Comparison of ENCODE assay signal across 8 cellular contexts in the genomic region with DNA sequence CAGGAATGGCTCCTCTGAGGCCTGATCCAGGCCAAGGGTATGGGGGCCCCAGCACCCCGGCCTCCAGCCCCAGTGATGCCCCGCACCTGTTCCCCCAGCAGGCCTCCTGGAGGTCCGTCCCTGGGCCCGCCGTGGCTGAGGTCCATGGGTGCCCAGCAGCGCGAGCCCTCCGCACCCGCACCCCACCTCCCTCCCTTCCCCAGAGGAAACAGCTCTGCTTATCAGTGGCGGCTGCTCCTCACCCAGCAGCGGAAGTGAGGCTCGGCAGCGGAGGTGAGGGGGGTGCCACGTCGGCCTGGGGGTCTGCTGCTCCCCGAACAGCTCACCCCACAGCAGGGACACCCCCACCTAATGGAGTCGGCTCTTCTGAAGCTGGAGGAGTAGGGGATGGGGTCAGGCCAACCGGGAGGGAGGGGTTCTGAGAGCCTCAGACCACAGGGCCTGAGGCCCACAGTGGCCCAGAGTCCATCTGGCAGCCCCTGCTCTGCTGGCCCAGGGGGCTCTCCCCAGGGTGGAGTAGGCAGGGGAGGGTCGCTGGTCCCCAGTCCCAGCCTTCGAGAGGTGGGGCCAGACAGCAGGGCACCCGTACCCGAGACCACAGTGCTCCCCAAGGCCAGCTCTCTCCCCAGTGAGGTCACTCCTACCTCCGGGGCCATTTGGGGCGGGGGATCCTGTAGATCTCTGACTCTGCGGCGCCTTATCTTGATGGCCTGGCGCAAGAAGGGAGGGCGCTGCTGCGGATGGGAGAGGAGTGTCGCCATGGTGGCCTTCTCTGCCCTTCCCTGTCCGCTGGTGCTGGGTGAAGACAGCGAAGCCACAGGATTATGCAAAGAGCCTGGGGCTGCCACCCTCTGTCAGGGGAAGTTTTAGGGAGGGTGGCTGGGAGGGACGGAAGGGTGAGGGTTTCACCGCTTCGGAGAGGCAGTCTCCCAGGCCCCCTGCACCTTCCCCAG. TPM values are rescaled to one million over a fixed set of nuclear protein-coding genes. Genes with fewer than 3 reads are reported as not detected.
DNase-seq lines count a peak whose midpoint lies in the region; ATAC-seq and TF ChIP-seq lines count a peak whose summit lies in the region.

A gene (minus strand): TSS at position 828 of the 953 bp plus-strand sequence. CDS start 67 bp downstream, at position 761.

- H3K36me3 ChIP-seq in NT2/D1 (ENCODE audit: insufficient read depth, insufficient read length, low read length) = peaks cover 37% of the 10 kb centered on the region
- peaks cover 30% of the 10 kb centered on the region for H3K36me3 ChIP-seq in left ventricle myocardium inferior
- H3K36me3 ChIP-seq in A673 (ENCODE audit: insufficient read depth, low read length, poor library complexity, severe bottlenecking) = peaks cover 21% of the 10 kb centered on the region

- TF ChIP-seq CTCF in GM13977 (IDR thresholded peaks at IDR 0.05; ENCODE audit: extremely low read depth, insufficient read depth, missing control alignments) = no peak
- no peak for TF ChIP-seq CTCF in left ventricle myocardium inferior (IDR thresholded peaks at IDR 0.05; ENCODE audit: borderline replicate concordance)
- no peak for TF ChIP-seq CTCF in A673 (conservative IDR thresholded peaks at IDR 0.05; ENCODE audit: low read depth, low read length)

- CTCF ChIA-PET in A673 (lab: Charles Lee) = interaction anchor here (0.6 kb wide), 1 partner anchor 97 kb away, joined by 3 read pairs; no protein-coding TSS in a partner anchor

- no peaks in the 10 kb centered on the region for H3K9me3 Mint-ChIP-seq in activated T-cell treated with anti-CD3 and anti-CD28 coated beads, Interleukin-2, amount 50 U/mL, for 72 hours

- H3K27ac Mint-ChIP-seq in activated T-cell treated with anti-CD3 and anti-CD28 coated beads, Interleukin-2, amount 50 U/mL, for 72 hours = peak within 1 kb of the TSS; percentile 96

- intact Hi-C loops in left ventricle myocardium inferior (cut with micrococcal nuclease) = no loop called here
- intact Hi-C loops in A673 (cut with micrococcal nuclease; ENCODE audit: unreplicated experiment) = no loop called here

- BruUV-seq in A673 (replicated peaks; lab: Mats Ljungman, UMichigan) = no TSS peak

- H3K36me3 Mint-ChIP-seq in activated T-cell treated with anti-CD3 and anti-CD28 coated beads, Interleukin-2, amount 50 U/mL, for 72 hours (ENCODE audit: insufficient read depth in 2 of 2) = peaks cover 0 to 6% of the 10 kb centered on the region in 2 donors

- peak; percentile 81 for DNase-seq in GM13977 (ENCODE audit: low spot score)
- no peak for DNase-seq in NT2/D1 (ENCODE audit: low read depth, low spot score)
- peak; percentile 69 to 74 for DNase-seq in activated T-cell treated with anti-CD3 and anti-CD28 coated beads, Interleukin-2, amount 50 U/mL, for 72 hours
- no peak for DNase-seq in left ventricle myocardium inferior
- peak; percentile 71 for DNase-seq in stimulated activated CD4-positive, alpha-beta T cell treated with anti-CD3 and anti-CD28 coated beads, Interleukin-15, amount 100 ng/mL, for 24 hours
- no peak for DNase-seq in G401 (ENCODE audit: low spot score)
- no peak for DNase-seq in A673 (ENCODE audit: low spot score)
- no peak for DNase-seq in hypothalamus (lab: John Stamatoyannopoulos, UW)

- in situ Hi-C loops in GM13977 (cut with MboI; ENCODE audit: low pct_unique_long_range_greater_than_20kb, low sequenced_read_pairs, unreplicated experiment) (no loop called here), G401 (cut with HindIII; ENCODE audit: low sequenced_read_pairs) (no loop called here)

- H3K27ac ChIP-seq in left ventricle myocardium inferior (replicated peaks) = peak within 1 kb of the TSS; percentile 90
- H3K27ac ChIP-seq in A673 (ENCODE audit: low read depth, low read length, poor library complexity, severe bottlenecking) = no peak within 1 kb of the TSS

- H3K4me1 ChIP-seq in NT2/D1 (ENCODE audit: insufficient read depth, insufficient read length) (peaks cover 41% of the 10 kb centered on the region), left ventricle myocardium inferior (peaks cover 53% of the 10 kb centered on the region), A673 (ENCODE audit: insufficient read depth, low read length, poor library complexity, severe bottlenecking) (no peaks in the 10 kb centered on the region)

- peaks cover 19% of the 10 kb centered on the region for H3K4me1 Mint-ChIP-seq in activated T-cell treated with anti-CD3 and anti-CD28 coated beads, Interleukin-2, amount 50 U/mL, for 72 hours (ENCODE audit: low read depth)

- POLR2A ChIA-PET in A673 (lab: Charles Lee; ENCODE audit: low non-redundant PET) = no interaction called here

- peak within 1 kb of the TSS; percentile 64 for H3K9ac ChIP-seq in NT2/D1 (ENCODE audit: insufficient read length, low read depth)

- H3K9me3 ChIP-seq in NT2/D1 (ENCODE audit: insufficient read depth, low read length) (no peaks in the 10 kb centered on the region), left ventricle myocardium inferior (replicated peaks) (no peaks in the 10 kb centered on the region), A673 (ENCODE audit: low read depth, low read length, poor library complexity, severe bottlenecking) (no peaks in the 10 kb centered on the region)

- ATAC-seq in activated T-cell treated with anti-CD3 and anti-CD28 coated beads, Interleukin-2, amount 50 U/mL, for 72 hours (replicated peaks in 1 of 2) = peak; percentile 69 to 74

- no peak within 1 kb of the TSS for H3K4me3 ChIP-seq in NT2/D1 (ENCODE audit: insufficient read length, low read depth)
- peak within 1 kb of the TSS; percentile 39 for H3K4me3 ChIP-seq in left ventricle myocardium inferior
- H3K4me3 ChIP-seq in A673 (ENCODE audit: low read depth, low read length, poor library complexity, severe bottlenecking) = no peak within 1 kb of the TSS

- H3K27me3 ChIP-seq in NT2/D1 (ENCODE audit: insufficient read depth, insufficient read length) = no peaks in the 10 kb centered on the region
- no peaks in the 10 kb centered on the region for H3K27me3 ChIP-seq in left ventricle myocardium inferior (ENCODE audit: low read depth)
- H3K27me3 ChIP-seq in A673 (replicated peaks; ENCODE audit: insufficient read depth, low read depth, low read length, poor library complexity) = no peaks in the 10 kb centered on the region

- H3K27me3 Mint-ChIP-seq in activated T-cell treated with anti-CD3 and anti-CD28 coated beads, Interleukin-2, amount 50 U/mL, for 72 hours (ENCODE audit: low read depth) = no peaks in the 10 kb centered on the region

- H3K4me3 Mint-ChIP-seq in activated T-cell treated with anti-CD3 and anti-CD28 coated beads, Interleukin-2, amount 50 U/mL, for 72 hours = peak within 1 kb of the TSS; percentile 91 to 96

RNA-seq across cellular contexts. Expression of the gene that starts here (rescaled TPM):
- 10 to 100 TPM; 89.0 to 97.6 TPM for total RNA-seq in activated T-cell treated with anti-CD3 and anti-CD28 coated beads, Interleukin-2, amount 50 U/mL, for 72 hours
- total RNA-seq in left ventricle myocardium inferior (13.3 TPM), A673 (2021) (0.37 and 2.2 TPM in 2 replicates)
- total RNA-seq in G401 (2014; rRNA removed; shearing (Covaris generic)) = 2.8 and 6.0 TPM in 2 replicates

Comparison
In these comparisons a context has a peak if more than half of its experiments do, and no peak if none do; other contexts are left out.
1. DNase-seq: peak in GM13977 (single experiment), activated T-cell treated with anti-CD3 and anti-CD28 coated beads, Interleukin-2, amount 50 U/mL, for 72 hours (2 of 2) and stimulated activated CD4-positive, alpha-beta T cell treated with anti-CD3 and anti-CD28 coated beads, Interleukin-15, amount 100 ng/mL, for 24 hours (single experiment); none in NT2/D1 (single experiment), left ventricle myocardium inferior (single experiment), G401 (single experiment), A673 (single experiment) and hypothalamus (0 of 51).